In genomic region chr7:5709347-5709950, GRCh38 we compare ENCODE assay signal across 27 cellular contexts.
DNase-seq lines count a peak whose midpoint lies in the region; ATAC-seq and TF ChIP-seq lines count a peak whose summit lies in the region.
"Had no signal": no experiment of that assay in that cellular context is flagged by ENCODE, and none has a peak within 500 bp of the region (broad histone marks: within the 10 kb centered on the region; RNA-seq: fewer than 3 reads in every experiment).

No MANE protein-coding gene starts in this region.

- TF ChIP-seq CTCF in AG09309 (IDR thresholded peaks at IDR 0.05; ENCODE audit: control insufficient read depth, insufficient read depth, low read depth, low read length, missing control alignments) (no peak), HFFc6 (IDR thresholded peaks at IDR 0.05) (no peak), osteocyte (IDR thresholded peaks at IDR 0.05) (no peak)

- H3K4me1 ChIP-seq in aorta (ENCODE audit: control insufficient read depth in 1 of 2, insufficient read depth in 2 of 2, low read length in 2 of 2) = no peaks in the 10 kb centered on the region
- H3K4me1 ChIP-seq: A549, colonic mucosa, prostate gland had no signal

- peaks cover 0 to 2% of the 10 kb centered on the region in 2 donors for H3K36me3 ChIP-seq in aorta (ENCODE audit: control insufficient read depth in 1 of 2, insufficient read depth in 2 of 2, low read length in 1 of 2)

- H3K4me1 Mint-ChIP-seq in HFFc6 (ENCODE audit: low read depth) (peaks cover 6% of the 10 kb centered on the region), osteocyte (ENCODE audit: unreplicated experiment) (peaks cover 20% of the 10 kb centered on the region)

- H3K4me3 ChIP-seq in AG09309 (ENCODE audit: control insufficient read depth, low read depth, low read length) (no peak overlapping the region), aorta (ENCODE audit: low read length in 2 of 2) (no peak overlapping the region)
- H3K4me3 ChIP-seq: A549, colonic mucosa, prostate gland had no signal

- DNase-seq in AG09309 (ENCODE audit: low read depth) (peak; percentile 42), HFFc6 (peak; percentile 18), fibroblast of gingiva (ENCODE audit: low read depth) (peak; percentile 69), osteocyte (ENCODE audit: extremely low spot score, unreplicated experiment) (no peak), aorta (no peak), Ammon's horn (ENCODE audit: low spot score) (no peak), NCI-H2081 (lab: John Stamatoyannopoulos, UW) (no peak), AML-193 (lab: John Stamatoyannopoulos, UW) (no peak)
- DNase-seq: activated CD4-positive, alpha-beta memory T cell treated with anti-CD3 and anti-CD28 coated beads for 36 hours; activated effector memory CD4-positive, alpha-beta T cell treated with anti-CD3 and anti-CD28 coated beads, Interleukin-2, amount 50 U/mL, for 16 hours; brain microvascular endothelial cell; colonic mucosa; DMS79; effector memory CD8-positive, alpha-beta T cell; erythroblast; HCEC 1CT; Karpas-422; left ventricle myocardium superior; naive thymus-derived CD4-positive, alpha-beta T cell; NCI-H1436; NCI-H774; stimulated activated CD4-positive, alpha-beta T cell treated with anti-CD3 and anti-CD28 coated beads, Interleukin-15, amount 100 ng/mL, for 24 hours; stimulated activated naive CD4-positive, alpha-beta T cell; T-helper 1 cell had no signal

- H3K4me3 Mint-ChIP-seq in HFFc6 (no peak overlapping the region), osteocyte (ENCODE audit: unreplicated experiment) (no peak overlapping the region)
- H3K4me3 Mint-ChIP-seq: activated CD4-positive, alpha-beta memory T cell treated with anti-CD3 and anti-CD28 coated beads for 36 hours; effector memory CD8-positive, alpha-beta T cell; naive thymus-derived CD4-positive, alpha-beta T cell had no signal

- H3K9me3 Mint-ChIP-seq in HFFc6 (no peaks in the 10 kb centered on the region), osteocyte (ENCODE audit: unreplicated experiment) (no peaks in the 10 kb centered on the region)
- H3K9me3 Mint-ChIP-seq: activated CD4-positive, alpha-beta memory T cell treated with anti-CD3 and anti-CD28 coated beads for 36 hours; effector memory CD8-positive, alpha-beta T cell; naive thymus-derived CD4-positive, alpha-beta T cell had no signal

- WGBS in aorta, 2 donors = 48 to 49% methylated on average over 4 of the region's 4 CpGs

- H3K9me3 ChIP-seq in aorta (ENCODE audit: control insufficient read depth, low read length) = no peaks in the 10 kb centered on the region
- H3K9me3 ChIP-seq: A549, colonic mucosa, prostate gland had no signal

- intact Hi-C loops in aorta (cut with DNase I) = loop anchor here in 1 of 2 donors (5.0 kb wide), 1 partner anchor 73 kb away; the partner anchor contains the start of gene RNF216

- no peaks in the 10 kb centered on the region for H3K27me3 ChIP-seq in aorta (ENCODE audit: control insufficient read depth in 1 of 2, insufficient read depth in 2 of 2, low read length in 1 of 2)
- H3K27me3 ChIP-seq: brain microvascular endothelial cell, colonic mucosa had no signal

- H3K27ac Mint-ChIP-seq in HFFc6 = peak overlapping the region; percentile 34
- H3K27ac Mint-ChIP-seq in osteocyte (ENCODE audit: unreplicated experiment) = peak overlapping the region; percentile 76
- H3K27ac Mint-ChIP-seq: activated CD4-positive, alpha-beta memory T cell treated with anti-CD3 and anti-CD28 coated beads for 36 hours had no signal

- no peak for ATAC-seq in aorta (ENCODE audit: low FRiP score)
- ATAC-seq: A549; effector memory CD8-positive, alpha-beta T cell; left ventricle myocardium superior; naive thymus-derived CD4-positive, alpha-beta T cell had no signal

- peak overlapping the region in 1 of 2 donors; percentile 58 for H3K27ac ChIP-seq in aorta (ENCODE audit: low read depth in 1 of 2, low read length in 2 of 2)
- H3K27ac ChIP-seq: A549, brain microvascular endothelial cell, C4-2B, colonic mucosa, prostate gland had no signal

- H3K27me3 Mint-ChIP-seq in HFFc6 (ENCODE audit: insufficient read depth) = no peaks in the 10 kb centered on the region; the same call in 1 of the 2 replicates
- no peaks in the 10 kb centered on the region for H3K27me3 Mint-ChIP-seq in osteocyte (ENCODE audit: unreplicated experiment)
- H3K27me3 Mint-ChIP-seq: activated CD4-positive, alpha-beta memory T cell treated with anti-CD3 and anti-CD28 coated beads for 36 hours; effector memory CD8-positive, alpha-beta T cell; naive thymus-derived CD4-positive, alpha-beta T cell had no signal

- H3K36me3 Mint-ChIP-seq in HFFc6 (ENCODE audit: low read depth) = peaks cover 36% of the 10 kb centered on the region
- peaks cover 53% of the 10 kb centered on the region for H3K36me3 Mint-ChIP-seq in osteocyte (ENCODE audit: unreplicated experiment)

Comparison
In these comparisons a context has a peak if more than half of its experiments do, and no peak if none do; other contexts are left out.
1. DNase-seq: peak in AG09309 (single experiment), HFFc6 (single experiment) and fibroblast of gingiva (single experiment); none in osteocyte (single experiment), aorta (0 of 2), Ammon's horn (single experiment), NCI-H2081 (0 of 2) and AML-193 (0 of 2).